1 cellular context compared by ENCODE assay signal in genomic region chr7:107661081-107661864, GRCh38.
TF ChIP-seq lines count a peak whose summit lies in the region.

No MANE protein-coding gene starts in this region.

TF ChIP-seq in H1, 55 proteins besides CTCF, POLR2A, EP300 and RAD21:
- 0 out of 2 replicates have a peak, but pooled peaks have one; percentile 21 for TF ChIP-seq TAF1 (IDR thresholded peaks at IDR 0.05; ENCODE audit: low read depth, low read length)
- peak; percentile 63 to 77; a peak in 2 of 4 replicates for TF ChIP-seq SIN3A (conservative IDR thresholded peaks at IDR 0.05 in 1 of 2, IDR thresholded peaks at IDR 0.05 in 1 of 2; ENCODE audit: low read depth in 1 of 2, low read length in 2 of 2)
- no peak for TF ChIP-seq POLR2AphosphoS5 (IDR thresholded peaks at IDR 0.05; ENCODE audit: low read depth, low read length)
- TF ChIP-seq RNF2 (IDR thresholded peaks at IDR 0.05; ENCODE audit: borderline replicate concordance, low read depth, low read length, missing control alignments, poor library complexity, severe bottlenecking): peak; percentile 52
- no peak for TF ChIP-seq CHD1 (IDR thresholded peaks at IDR 0.05; ENCODE audit: low read depth, low read length)
- peak; percentile 81 for TF ChIP-seq SUZ12 (IDR thresholded peaks at IDR 0.05; ENCODE audit: low read length)
- TF ChIP-seq HDAC6 (IDR thresholded peaks at IDR 0.05; ENCODE audit: low read depth, low read length): no peak
- peak; percentile 35 for TF ChIP-seq EZH2 (IDR thresholded peaks at IDR 0.05; ENCODE audit: low read depth, low read length, severe bottlenecking)
- TF ChIP-seq CBX8 (IDR thresholded peaks at IDR 0.05; ENCODE audit: borderline replicate concordance, low read depth, low read length): no peak
- TF ChIP-seq GTF2F1 (IDR thresholded peaks at IDR 0.05; ENCODE audit: borderline replicate concordance, low read depth, low read length): no peak
- no peak for TF ChIP-seq CTBP2 (IDR thresholded peaks at IDR 0.05; ENCODE audit: borderline replicate concordance, insufficient read depth, insufficient read length, low read length)
- TF ChIP-seq ASH2L (IDR thresholded peaks at IDR 0.05; ENCODE audit: low read length): peak; percentile 41
- peak; percentile 51; the same call in 1 of the 2 replicates for TF ChIP-seq TBP (IDR thresholded peaks at IDR 0.05; ENCODE audit: low read depth, low read length)
- TF ChIP-seq CREB1 (IDR thresholded peaks at IDR 0.05): 0 out of 2 replicates have a peak, but pooled peaks have one; percentile 20
- TF ChIP-seq PHF8 (conservative IDR thresholded peaks at IDR 0.05; ENCODE audit: low read depth, low read length): no peak
- peak; percentile 64 for TF ChIP-seq E2F6 (IDR thresholded peaks at IDR 0.05)
- peak; percentile 81; the same call in 1 of the 2 replicates for TF ChIP-seq RBBP5 (IDR thresholded peaks at IDR 0.05; ENCODE audit: borderline replicate concordance, low read depth, low read length)
- peak; percentile 68 for TF ChIP-seq KDM4A (IDR thresholded peaks at IDR 0.05; ENCODE audit: low read depth, low read length, severe bottlenecking)
- TF ChIP-seq TEAD4 (IDR thresholded peaks at IDR 0.05; ENCODE audit: low read depth, low read length): peak; percentile 71
- TF ChIP-seq NRF1 (IDR thresholded peaks at IDR 0.05; ENCODE audit: low read depth, low read length): no peak
- TF ChIP-seq MAX (IDR thresholded peaks at IDR 0.05): peak; percentile 82
TF ChIP-seq in H1: peak in this region for 13.
